In the genomic region with DNA sequence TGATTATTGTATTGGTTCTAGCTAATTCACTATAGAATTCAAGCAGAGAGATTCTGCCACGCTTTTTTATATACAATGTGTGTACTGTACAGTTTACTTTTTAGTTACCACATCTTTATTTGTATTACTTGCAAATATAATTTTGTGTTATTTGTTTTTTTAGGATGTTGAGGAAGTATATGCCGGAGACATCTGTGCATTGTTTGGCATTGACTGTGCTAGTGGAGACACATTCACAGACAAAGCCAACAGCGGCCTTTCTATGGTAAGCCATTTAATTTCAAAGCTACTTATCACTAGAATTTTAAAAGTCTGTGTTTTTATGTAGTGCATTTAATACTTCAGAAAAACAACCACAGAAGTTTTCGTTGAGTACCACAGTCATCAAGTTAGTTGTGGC, we compare ENCODE assay signal across 14 cellular contexts.
"Had no signal": no experiment of that assay in that cellular context is flagged by ENCODE, and none has a peak within 500 bp of the region (broad histone marks: within the 10 kb centered on the region; RNA-seq: fewer than 3 reads in every experiment).

No MANE protein-coding gene starts in this region.

- ATAC-seq: natural killer cell had no signal

- H3K4me1 ChIP-seq: thyroid gland, uterus had no signal

- DNase-seq: immature natural killer cell; left ventricle myocardium superior; mammary epithelial cell; natural killer cell; posterior cingulate gyrus; right cardiac atrium; small intestine; stimulated activated CD4-positive, alpha-beta T cell treated with anti-CD3 and anti-CD28 coated beads, Interleukin-12 subunit alpha, Interleukin-12 subunit beta, amount 100 ng/mL, for 4 hours; stimulated activated naive CD4-positive, alpha-beta T cell; stomach; thyroid gland; uterus had no signal

- H3K36me3 ChIP-seq: uterus had no signal

- FAIRE-seq: frontal cortex, keratinocyte, small intestine had no signal

- H3K27me3 ChIP-seq: stomach, thyroid gland, uterus had no signal

- H3K9me3 ChIP-seq: stomach, thyroid gland, uterus had no signal

- H3K27ac ChIP-seq: thyroid gland, uterus had no signal

- H3K4me3 ChIP-seq: stomach, thyroid gland, uterus had no signal
